ENCODE assay signal across 24 cellular contexts in the genomic region with DNA sequence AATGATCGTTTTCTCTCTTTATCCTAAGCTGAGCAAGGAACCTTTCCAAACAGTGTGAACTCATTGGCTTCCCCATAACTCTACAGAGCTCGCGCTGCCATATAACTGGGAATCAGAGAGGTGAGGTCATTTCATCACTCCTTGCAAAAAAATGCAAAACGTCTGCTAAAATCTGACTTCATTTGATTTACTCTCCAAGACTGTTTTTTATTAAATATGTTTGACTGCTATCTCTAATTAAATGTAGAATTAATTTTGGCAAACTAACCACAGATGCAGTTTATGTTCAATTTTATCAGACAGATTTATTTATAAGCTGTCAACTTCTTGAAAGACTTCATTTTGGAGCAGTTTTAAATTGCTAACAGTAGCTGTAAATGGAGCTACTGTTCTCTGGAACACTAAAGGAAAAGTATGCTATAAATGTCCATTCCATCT.
"Had no signal": no experiment of that assay in that cellular context is flagged by ENCODE, and none has a peak within 500 bp of the region (broad histone marks: within the 10 kb centered on the region; RNA-seq: fewer than 3 reads in every experiment).

No MANE protein-coding gene starts in this region.

- H3K36me3 Mint-ChIP-seq: activated CD8-positive, alpha-beta memory T cell treated with anti-CD3 and anti-CD28 coated beads, Interleukin-2, amount 10 ng/mL, durations not matched to agents 7 days and 5 days; activated naive CD4-positive, alpha-beta T cell treated with anti-CD3 and anti-CD28 coated beads, Interleukin-2, amount 50 U/mL, for 72 hours had no signal

- H3K27me3 ChIP-seq: Peyer's patch, SJSA1 had no signal

- H3K9me3 ChIP-seq: Peyer's patch, SJSA1 had no signal

- H3K4me3 ChIP-seq: Peyer's patch, SJSA1 had no signal

- DNase-seq: activated B cell treated with CpG ODN at 0.5 μM for 24 hours; activated CD4-positive, alpha-beta T cell treated with anti-CD3 and anti-CD28 coated beads for 1 hour; activated CD4-positive, alpha-beta T cell treated with anti-CD3 and anti-CD28 coated beads, Interleukin-2, amount 10 ng/mL, durations not matched to agents 24 days and 14 days; activated CD4-positive, alpha-beta T cell treated with anti-CD3 and anti-CD28 coated beads, Interleukin-2, amount 50 U/mL, for 48 hours; activated CD8-positive, alpha-beta memory T cell treated with anti-CD3 and anti-CD28 coated beads, Interleukin-2, amount 10 ng/mL, durations not matched to agents 7 days and 5 days; activated effector memory CD4-positive, alpha-beta T cell treated with anti-CD3 and anti-CD28 coated beads, Interleukin-2, amount 50 U/mL, for 16 hours; activated naive CD4-positive, alpha-beta T cell treated with Interleukin-2 at 50 U/mL for 16 hours; activated T-cell treated with anti-CD3 and anti-CD28 coated beads, Interleukin-2, amount 50 U/mL, for 24 hours; amygdala; caudate nucleus; KBM-7; MV-4-11; NCI-H1092 treated with DMSO at 0.1 percent for 48 hours; NCI-H1436; NCI-H1694 treated with DMSO at 0.1 percent for 48 hours; NCI-H2029 treated with DMSO at 0.1 percent for 48 hours; NCI-H345; NCI-H510A treated with DMSO at 0.1 percent for 48 hours; Peyer's patch; SHP77; T-helper 17 cell; T-helper 9 cell had no signal

- H3K27ac ChIP-seq: Peyer's patch, SJSA1 had no signal

- H3K27me3 Mint-ChIP-seq: activated B cell treated with CpG ODN at 0.5 μM for 24 hours; activated CD4-positive, alpha-beta T cell treated with anti-CD3 and anti-CD28 coated beads, Interleukin-2, amount 10 ng/mL, durations not matched to agents 24 days and 14 days; activated CD8-positive, alpha-beta memory T cell treated with anti-CD3 and anti-CD28 coated beads, Interleukin-2, amount 10 ng/mL, durations not matched to agents 7 days and 5 days; activated T-cell treated with anti-CD3 and anti-CD28 coated beads, Interleukin-2, amount 50 U/mL, for 24 hours; T-helper 17 cell had no signal

- H3K27ac Mint-ChIP-seq: activated B cell treated with CpG ODN at 0.5 μM for 24 hours; activated CD4-positive, alpha-beta T cell treated with anti-CD3 and anti-CD28 coated beads, Interleukin-2, amount 10 ng/mL, durations not matched to agents 24 days and 14 days; activated CD8-positive, alpha-beta memory T cell treated with anti-CD3 and anti-CD28 coated beads, Interleukin-2, amount 10 ng/mL, durations not matched to agents 7 days and 5 days; activated naive CD4-positive, alpha-beta T cell treated with anti-CD3 and anti-CD28 coated beads, Interleukin-2, amount 50 U/mL, for 72 hours; activated T-cell treated with anti-CD3 and anti-CD28 coated beads, Interleukin-2, amount 50 U/mL, for 24 hours; T-helper 17 cell had no signal

- H3K9me3 Mint-ChIP-seq: activated B cell treated with CpG ODN at 0.5 μM for 24 hours; activated CD4-positive, alpha-beta T cell treated with anti-CD3 and anti-CD28 coated beads, Interleukin-2, amount 10 ng/mL, durations not matched to agents 24 days and 14 days had no signal

- H3K36me3 ChIP-seq: Peyer's patch, SJSA1 had no signal

- H3K4me3 Mint-ChIP-seq: activated B cell treated with CpG ODN at 0.5 μM for 24 hours; activated CD4-positive, alpha-beta T cell treated with anti-CD3 and anti-CD28 coated beads, Interleukin-2, amount 10 ng/mL, durations not matched to agents 24 days and 14 days; activated CD8-positive, alpha-beta memory T cell treated with anti-CD3 and anti-CD28 coated beads, Interleukin-2, amount 10 ng/mL, durations not matched to agents 7 days and 5 days; activated T-cell treated with anti-CD3 and anti-CD28 coated beads, Interleukin-2, amount 50 U/mL, for 24 hours; T-helper 17 cell had no signal

- H3K4me1 Mint-ChIP-seq: activated CD4-positive, alpha-beta T cell treated with anti-CD3 and anti-CD28 coated beads, Interleukin-2, amount 10 ng/mL, durations not matched to agents 24 days and 14 days; activated CD8-positive, alpha-beta memory T cell treated with anti-CD3 and anti-CD28 coated beads, Interleukin-2, amount 10 ng/mL, durations not matched to agents 7 days and 5 days; T-helper 17 cell had no signal

- ATAC-seq: activated CD8-positive, alpha-beta memory T cell treated with anti-CD3 and anti-CD28 coated beads, Interleukin-2, amount 10 ng/mL, durations not matched to agents 7 days and 5 days; activated naive CD4-positive, alpha-beta T cell treated with anti-CD3 and anti-CD28 coated beads, Interleukin-2, amount 50 U/mL, for 72 hours; T-helper 17 cell had no signal

- H3K4me1 ChIP-seq: Peyer's patch had no signal
